In the genomic region with DNA sequence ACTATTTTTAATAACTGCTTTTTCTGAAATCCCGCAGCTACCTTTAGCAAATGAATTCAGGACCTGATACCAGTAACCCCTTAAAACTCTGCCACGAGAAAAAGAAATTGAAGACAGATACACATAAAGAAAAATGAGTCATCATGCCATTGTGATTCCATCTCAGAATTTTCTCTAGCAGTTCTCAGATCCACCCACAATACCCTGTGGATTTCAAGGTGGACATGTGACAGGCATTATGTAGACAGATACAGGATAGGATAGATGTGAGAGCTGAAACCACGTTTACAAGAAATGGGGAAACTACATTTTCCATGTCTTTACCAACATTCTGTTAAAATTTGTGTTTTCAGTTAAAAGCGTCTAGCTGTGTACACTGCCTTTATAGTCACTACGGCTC, we compare ENCODE assay signal across 1 cellular context.
TF ChIP-seq lines count a peak whose summit lies in the region.

No MANE protein-coding gene starts in this region.

TF ChIP-seq in IMR-90, 13 proteins besides CTCF, POLR2A, EP300 and RAD21:
- TF ChIP-seq NFE2L2 (IDR thresholded peaks at IDR 0.05; ENCODE audit: low read depth, low read length), result no peak
- TF ChIP-seq CEBPB (IDR thresholded peaks at IDR 0.05; ENCODE audit: low read depth, low read length), result no peak
- TF ChIP-seq, protein P1, sequence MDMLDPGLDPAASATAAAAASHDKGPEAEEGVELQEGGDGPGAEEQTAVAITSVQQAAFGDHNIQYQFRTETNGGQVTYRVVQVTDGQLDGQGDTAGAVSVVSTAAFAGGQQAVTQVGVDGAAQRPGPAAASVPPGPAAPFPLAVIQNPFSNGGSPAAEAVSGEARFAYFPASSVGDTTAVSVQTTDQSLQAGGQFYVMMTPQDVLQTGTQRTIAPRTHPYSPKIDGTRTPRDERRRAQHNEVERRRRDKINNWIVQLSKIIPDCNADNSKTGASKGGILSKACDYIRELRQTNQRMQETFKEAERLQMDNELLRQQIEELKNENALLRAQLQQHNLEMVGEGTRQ (IDR thresholded peaks at IDR 0.05; ENCODE audit: low read depth, low read length), result no peak
- TF ChIP-seq RFX5 (IDR thresholded peaks at IDR 0.05; ENCODE audit: low read depth, low read length), result no peak
- TF ChIP-seq CHD1 (IDR thresholded peaks at IDR 0.05; ENCODE audit: low read depth, low read length), result no peak
